Comparison of ENCODE assay signal across 28 cellular contexts in genomic region chr11:64594159-64594939, GRCh38. TPM values are rescaled to one million over a fixed set of nuclear protein-coding genes. Genes with fewer than 3 reads are reported as not detected.
DNase-seq lines count a peak whose midpoint lies in the region; ATAC-seq, FAIRE-seq and TF ChIP-seq lines count a peak whose summit lies in the region.
"Had no signal": no experiment of that assay in that cellular context is flagged by ENCODE, and none has a peak within 500 bp of the region (broad histone marks: within the 10 kb centered on the region; RNA-seq: fewer than 3 reads in every experiment).

No MANE protein-coding gene starts in this region.

- TF ChIP-seq POLR2A in GM12892 (IDR thresholded peaks at IDR 0.05; ENCODE audit: low read depth, low read length) (no peak), H1 (IDR thresholded peaks at IDR 0.05; ENCODE audit: control extremely low read depth in 1 of 2, low read depth in 2 of 2, low read length in 2 of 2) (no peak)

- H2BK20ac ChIP-seq in H1 (ENCODE audit: low read length), result no peak overlapping the region

- no peak overlapping the region for H3K23ac ChIP-seq in H1 (ENCODE audit: insufficient read length)

- no peak overlapping the region for H3K14ac ChIP-seq in H1 (ENCODE audit: insufficient read length)

- no peak overlapping the region for H2BK120ac ChIP-seq in H1 (replicated peaks; ENCODE audit: low read depth, low read length)

- H2AK5ac ChIP-seq in H1 (ENCODE audit: low read depth, low read length), result no peak overlapping the region

- no peak for TF ChIP-seq EP300 in H1 (IDR thresholded peaks at IDR 0.05; ENCODE audit: borderline replicate concordance in 1 of 2, low read depth in 2 of 2, low read length in 2 of 2)

- no peak for ATAC-seq in omental fat pad (ENCODE audit: low FRiP score)
- ATAC-seq: CD8-positive, alpha-beta T cell; GM23338; Panc1 had no signal

- CTCF ChIA-PET in HEK293 (lab: Yijun Ruan, JAX) (no interaction called here), H1 (lab: Charles Lee; ENCODE audit: partially characterized antibody) (interaction anchor here (0.5 to 1.0 kb wide), 2 partner anchors 10 to 238 kb away, joined by 3 read pairs; no protein-coding TSS in a partner anchor)

- no peak overlapping the region for H2BK5ac ChIP-seq in H1 (ENCODE audit: low read depth, low read length)

- H3K23me2 ChIP-seq in H1 (ENCODE audit: low read depth, low read length), result peaks cover 21% of the 10 kb centered on the region; the same call in 1 of the 2 replicates

- peak overlapping the region; percentile 69 for H3K56ac ChIP-seq in H1 (replicated peaks; ENCODE audit: insufficient read length, low read depth, low read length)

- H3K4me3 ChIP-seq in HEK293 (ENCODE audit: low read depth, low read length) (no peak overlapping the region), H1 (ENCODE audit: extremely low read depth in 1 of 4, insufficient read depth in 2 of 4, low read depth in 3 of 4, low read length in 4 of 4) (no peak overlapping the region)
- H3K4me3 ChIP-seq: GM23338, HAP-1 had no signal

- no peaks in the 10 kb centered on the region for H3K79me2 ChIP-seq in H1 (ENCODE audit: control insufficient read depth in 1 of 2, insufficient read depth in 2 of 2, low read length in 2 of 2)

- no peak overlapping the region for H3K9ac ChIP-seq in H1 (replicated peaks in 1 of 4; ENCODE audit: extremely low read depth in 1 of 4, low read depth in 3 of 4, low read length in 3 of 4)
- H3K9ac ChIP-seq: SK-N-SH had no signal

- TF ChIP-seq CTCF in HEK293 (tag by site-specific recombination; IDR thresholded peaks at IDR 0.05) (no peak), H1 (IDR thresholded peaks at IDR 0.05; ENCODE audit: control extremely low read depth in 1 of 3, insufficient read depth in 1 of 3, low read depth in 1 of 3, low read length in 3 of 3) (no peak), omental fat pad (IDR thresholded peaks at IDR 0.05) (no peak)

- H4K20me1 ChIP-seq in H1 (replicated peaks in 1 of 2; ENCODE audit: control insufficient read depth in 1 of 2, insufficient read depth in 2 of 2, low read length in 2 of 2), result peaks cover 0 to 11% of the 10 kb centered on the region in 2 experiments

- TF ChIP-seq RAD21 in H1 (IDR thresholded peaks at IDR 0.05 in 1 of 2, conservative IDR thresholded peaks at IDR 0.05 in 1 of 2; ENCODE audit: low read depth in 2 of 2, low read length in 2 of 2), result no peak

- peaks cover 0 to 3% (median 2%) of the 10 kb centered on the region in 4 experiments; a peak in 3 of 7 replicates for H3K27me3 ChIP-seq in H1 (replicated peaks in 1 of 4; ENCODE audit: control insufficient read depth in 3 of 4, extremely low read depth in 1 of 4, insufficient read depth in 3 of 4, low read length in 3 of 4)

- H3K4me1 ChIP-seq in HEK293 (ENCODE audit: control insufficient read depth, insufficient read depth, low read length) (no peaks in the 10 kb centered on the region), H1 (replicated peaks in 1 of 4; ENCODE audit: control insufficient read depth in 3 of 4, insufficient read depth in 4 of 4, low read length in 3 of 4) (no peaks in the 10 kb centered on the region)
- H3K4me1 ChIP-seq: HAP-1 had no signal

- no peak overlapping the region for H3K27ac ChIP-seq in HEK293 (ENCODE audit: extremely low read depth, low read depth, low read length)
- no peak overlapping the region for H3K27ac ChIP-seq in H1 (ENCODE audit: low read depth, low read length)
- H3K27ac ChIP-seq: RWPE1 had no signal

- H4K8ac ChIP-seq in H1 (ENCODE audit: extremely low read depth, insufficient read depth, low read length), result no peak overlapping the region; the same call in 1 of the 2 replicates

- H3K9me3 ChIP-seq in HEK293 (ENCODE audit: control insufficient read depth, insufficient read depth, low read depth, low read length) (no peaks in the 10 kb centered on the region), H1 (ENCODE audit: insufficient read depth in 2 of 2, low read depth in 1 of 2, low read length in 1 of 2) (peaks cover 0 to 4% of the 10 kb centered on the region in 2 experiments; a peak in 2 of 4 replicates)
- H3K9me3 ChIP-seq: Caco-2, HAP-1, SK-N-SH had no signal

- POLR2A ChIA-PET in HEK293 (lab: Yijun Ruan, JAX), result no interaction called here
- POLR2A ChIA-PET in H1 (lab: Charles Lee; ENCODE audit: partially characterized antibody), result no interaction called here

- H3K4ac ChIP-seq in H1 (replicated peaks; ENCODE audit: insufficient read length, low read depth, low read length), result no peak overlapping the region

- H4K91ac ChIP-seq in H1 (replicated peaks; ENCODE audit: insufficient read length, low read length), result no peak overlapping the region

- FAIRE-seq in GM12892 (lab: Jason Lieb, UNC) (peak; percentile 51), H1 (lab: Jason Lieb, UNC) (no peak)

- DNase-seq in GM12892 (ENCODE audit: insufficient read length), result no peak
- DNase-seq in H1 (ENCODE audit: low read depth in 1 of 2, low spot score in 2 of 2), result no peak
- peak; percentile 30 for DNase-seq in posterior vena cava (ENCODE audit: low spot score)
- DNase-seq in DMS153 (lab: John Stamatoyannopoulos, UW), result no peak
- no peak for DNase-seq in omental fat pad (ENCODE audit: low spot score)
- no peak for DNase-seq in NCI-H1417 treated with DMSO at 0.1 percent for 48 hours (lab: John Stamatoyannopoulos, UW)
- DNase-seq: C1 segment of cervical spinal cord; Caco-2; CD8-positive, alpha-beta T cell; DMS79 treated with DMSO at 0.1 percent for 48 hours; NCI-H1092; NCI-H1436; NCI-H187; NCI-H2081 treated with DMSO at 0.1 percent for 48 hours; NCI-H2171; NCI-H226; NCI-H510A; NCI-H69; SK-N-SH; SW 1271 had no signal

- H4K5ac ChIP-seq in H1 (ENCODE audit: insufficient read length, low read depth, low read length), result no peak overlapping the region

- intact Hi-C loops in posterior vena cava (cut with DNase I), result no loop called here

- H3K36me3 ChIP-seq in HEK293 (ENCODE audit: control insufficient read depth in 2 of 2, insufficient read depth in 1 of 2, low read length in 2 of 2) (no peaks in the 10 kb centered on the region), H1 (ENCODE audit: control insufficient read depth in 2 of 4, insufficient read depth in 4 of 4, low read length in 3 of 4) (no peaks in the 10 kb centered on the region)
- H3K36me3 ChIP-seq: HAP-1 had no signal

- no peak overlapping the region for H2AFZ ChIP-seq in H1 (ENCODE audit: low read length)
- H2AFZ ChIP-seq: GM23338 had no signal

- no peak overlapping the region for H2BK12ac ChIP-seq in H1 (ENCODE audit: low read depth, low read length)

- no peak overlapping the region for H3K18ac ChIP-seq in H1 (ENCODE audit: extremely low read depth, low read length)

- no peak overlapping the region for H3K4me2 ChIP-seq in H1 (ENCODE audit: insufficient read depth in 1 of 2, low read depth in 2 of 2, low read length in 2 of 2)
- H3K4me2 ChIP-seq: GM23338, SK-N-SH had no signal

- no peak overlapping the region for H2BK15ac ChIP-seq in H1 (ENCODE audit: low read length)

- no peaks in the 10 kb centered on the region for H3K79me1 ChIP-seq in H1 (ENCODE audit: low read depth, low read length)

- 93 to 100% methylated on average over 7 to 14 of the region's 14 CpGs for WGBS in H1 (ENCODE audit: extremely low coverage in 1 of 2, insufficient coverage in 1 of 2, insufficient read length in 1 of 2, insufficient replicate concordance in 2 of 2, low coverage in 1 of 2, low lambda C conversion rate in 2 of 2, missing lambda C conversion rate in 1 of 2), 2 experiments

TF ChIP-seq in H1, 55 proteins besides CTCF, POLR2A, EP300 and RAD21:
- no peak for TF ChIP-seq KDM1A (IDR thresholded peaks at IDR 0.05; ENCODE audit: borderline replicate concordance, low read length)
- TF ChIP-seq TBP (IDR thresholded peaks at IDR 0.05; ENCODE audit: low read depth, low read length), result no peak

RNA-seq across cellular contexts. Expression of gene SLC22A12, which starts 3.3 kb away (rescaled TPM):
- polyA plus RNA-seq in GM12892 (2012; ENCODE audit: missing spikeins), result not detected
- total RNA-seq in H1 (2021; fragmentation: NEBNext Ultra II Directional; extraction: Animal tissue kit (Norgen Biotek cat#: 25700)), result not detected in 2 replicates
- not detected in 2 replicates for polyA plus RNA-seq in H1 (2011; rRNA removed)
- polyA plus RNA-seq in H1 (2011; cell fraction: cytosol; rRNA removed), result not detected
- polyA plus RNA-seq in H1 (2011; cell fraction: nucleus; rRNA removed), result not detected
- polyA plus RNA-seq in H1 (2012, experiment 1 of 2), result not detected in 4 replicates
- not detected for polyA plus RNA-seq in H1 (2012, experiment 2 of 2)
- polyA plus RNA-seq in H1 (2013, experiment 1 of 2), result not detected
- polyA plus RNA-seq in H1 (2013, experiment 2 of 2), result not detected
- not detected in 2 replicates for polyA minus RNA-seq in H1 (2011; rRNA and poly(A)+ RNA removed)
- polyA minus RNA-seq in H1 (2011; cell fraction: cytosol; rRNA and poly(A)+ RNA removed), result not detected
- polyA minus RNA-seq in H1 (2011; cell fraction: nucleus; rRNA and poly(A)+ RNA removed), result not detected
- not detected for total RNA-seq in posterior vena cava
- under 1 TPM in 1 of 4 donors, not detected in 3; 0.56 TPM for total RNA-seq in omental fat pad
- total RNA-seq: A673; Caco-2; CD8-positive, alpha-beta T cell; GM23338; OCI-LY7 had no signal
- polyA plus RNA-seq: GM23338, IgD-negative memory B cell, SK-N-SH had no signal

RNA-seq across cellular contexts. Expression of gene SLC22A11, which starts 38.6 kb away (rescaled TPM):
- polyA plus RNA-seq in GM12892 (2012; ENCODE audit: missing spikeins), result not detected
- total RNA-seq in H1 (2021; fragmentation: NEBNext Ultra II Directional; extraction: Animal tissue kit (Norgen Biotek cat#: 25700)), result not detected in 2 replicates
- polyA plus RNA-seq in H1 (2011; rRNA removed), result 0.05 TPM in 1 of 2 replicates, not detected in the other
- not detected for polyA plus RNA-seq in H1 (2011; cell fraction: cytosol; rRNA removed)
- not detected for polyA plus RNA-seq in H1 (2011; cell fraction: nucleus; rRNA removed)
- not detected in 4 replicates for polyA plus RNA-seq in H1 (2012, experiment 1 of 2)
- not detected for polyA plus RNA-seq in H1 (2012, experiment 2 of 2)
- 0.04 TPM for polyA plus RNA-seq in H1 (2013, experiment 1 of 2)
- not detected for polyA plus RNA-seq in H1 (2013, experiment 2 of 2)
- polyA minus RNA-seq in H1 (2011; rRNA and poly(A)+ RNA removed), result not detected in 2 replicates
- polyA minus RNA-seq in H1 (2011; cell fraction: cytosol; rRNA and poly(A)+ RNA removed), result not detected
- polyA minus RNA-seq in H1 (2011; cell fraction: nucleus; rRNA and poly(A)+ RNA removed), result not detected
- total RNA-seq in posterior vena cava (under 1 TPM; 0.28 to 0.29 TPM), omental fat pad (not detected)
- total RNA-seq: A673; CD8-positive, alpha-beta T cell; GM23338 had no signal
- polyA plus RNA-seq: GM23338, IgD-negative memory B cell, SK-N-SH had no signal
